In the genomic region with DNA sequence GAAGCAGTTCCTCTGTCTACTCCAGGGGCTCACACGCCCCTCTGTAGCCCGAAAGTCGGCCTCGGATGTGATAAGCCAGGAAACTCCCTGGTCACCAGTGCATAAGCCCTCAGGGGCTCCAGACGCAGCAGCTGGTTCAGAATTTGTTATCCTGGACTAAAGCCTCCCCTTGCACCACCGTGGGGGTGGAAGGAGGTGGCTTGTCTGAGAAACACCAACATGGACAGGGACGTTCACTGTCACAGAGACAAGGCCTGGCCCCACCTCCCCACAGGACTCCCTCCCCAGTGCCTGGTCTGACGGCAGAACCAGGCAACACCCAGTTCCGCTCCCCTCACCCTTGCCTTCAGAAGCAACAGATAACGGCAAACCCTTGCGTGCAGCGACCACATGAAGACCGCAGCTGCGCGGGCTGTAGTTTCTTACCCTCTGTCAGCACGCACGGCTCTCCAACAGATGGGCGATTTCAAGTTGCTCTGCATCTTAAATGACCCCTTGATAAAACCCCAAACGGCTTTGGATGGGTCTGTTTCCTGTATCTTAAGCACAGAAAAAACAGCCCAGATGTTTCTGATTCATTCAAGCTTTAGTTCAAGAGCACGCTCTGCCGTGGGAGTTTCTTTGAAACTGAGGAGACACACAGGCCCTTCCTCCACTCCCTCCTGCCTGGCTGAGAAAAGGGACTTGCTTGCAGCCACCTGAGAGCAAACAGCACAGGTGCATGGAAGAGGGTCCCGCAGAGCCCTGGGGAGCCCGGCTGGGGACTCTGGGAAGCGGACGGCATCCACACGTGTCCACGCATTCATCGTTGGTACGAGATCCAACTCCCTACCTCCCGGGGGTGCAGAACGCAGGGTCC, we compare ENCODE assay signal across 8 cellular contexts. TPM values are rescaled to one million over a fixed set of nuclear protein-coding genes. Genes with fewer than 3 reads are reported as not detected.
DNase-seq lines count a peak whose midpoint lies in the region; ATAC-seq, FAIRE-seq and TF ChIP-seq lines count a peak whose summit lies in the region.

No MANE protein-coding gene starts in this region.

- H3K4me3 Mint-ChIP-seq in brain = peak overlapping the region in 3 of 5 experiments; percentile 27 to 36 (median 34)

- no peak overlapping the region for H2AFZ ChIP-seq in OCI-LY1 (ENCODE audit: low read length)

- H3K9ac ChIP-seq in OCI-LY1 (ENCODE audit: low read length) = no peak overlapping the region; the same call in 1 of the 2 replicates

- TF ChIP-seq POLR2A in GM12891 (IDR thresholded peaks at IDR 0.05; ENCODE audit: low read depth, low read length) = no peak

- peak overlapping the region; percentile 73 for H3K27ac ChIP-seq in OCI-LY1 (ENCODE audit: low read depth, low read length, poor library complexity, severe bottlenecking)

- FAIRE-seq in GM12891 (lab: Jason Lieb, UNC) = peak; percentile 63

- H3K27me3 Mint-ChIP-seq in brain = peaks cover 5% of the 10 kb centered on the region

- no peaks in the 10 kb centered on the region for H3K36me3 Mint-ChIP-seq in brain

- peaks cover 19% of the 10 kb centered on the region for H3K4me1 ChIP-seq in OCI-LY1 (ENCODE audit: insufficient read depth, low read length, severe bottlenecking)

- H3F3A ChIP-seq in OCI-LY1 (ENCODE audit: insufficient read depth, low read length) = no peaks in the 10 kb centered on the region

- H4K20me1 ChIP-seq in OCI-LY1 (ENCODE audit: insufficient read depth, low read length) = no peaks in the 10 kb centered on the region

- no peaks in the 10 kb centered on the region for H3K9me2 ChIP-seq in OCI-LY1 (ENCODE audit: low read depth, low read length)

- intact Hi-C loops in posterior vena cava (cut with DNase I) = no loop called here

- no peak for TF ChIP-seq CTCF in OCI-LY1 (IDR thresholded peaks at IDR 0.05; ENCODE audit: low read length)
- TF ChIP-seq CTCF in brain (conservative IDR thresholded peaks at IDR 0.05) = no peak

- DNase-seq in GM12891 (ENCODE audit: insufficient read length, low spot score) (peak; percentile 61), posterior vena cava (ENCODE audit: low spot score) (peak; percentile 77), NCI-H146 (lab: John Stamatoyannopoulos, UW) (no peak), ACHN (no peak), DMS153 treated with DMSO at 0.1 percent for 48 hours (lab: John Stamatoyannopoulos, UW; ENCODE audit: unreplicated experiment) (no peak)

- H3K9me3 ChIP-seq in OCI-LY1 (ENCODE audit: low read length) = no peaks in the 10 kb centered on the region

- no peaks in the 10 kb centered on the region for H3K27me3 ChIP-seq in OCI-LY1 (ENCODE audit: insufficient read depth, low read length)

- in situ Hi-C loops in ACHN (cut with HindIII; ENCODE audit: low pct_ligation_motif_present, low pct_unique_long_range_greater_than_20kb, low sequenced_read_pairs) = no loop called here

- no peaks in the 10 kb centered on the region for H3K79me2 ChIP-seq in OCI-LY1 (ENCODE audit: insufficient read depth, low read length)

- peak overlapping the region in 3 of 5 experiments; percentile 69 to 93 (median 87) for H3K27ac Mint-ChIP-seq in brain

- H3K4me1 Mint-ChIP-seq in brain = peaks cover 42% of the 10 kb centered on the region

- peaks cover 0 to 8% (median 3%) of the 10 kb centered on the region in 5 experiments for H3K9me3 Mint-ChIP-seq in brain

- ATAC-seq in HG02623 (IDR thresholded peaks at IDR 0.05; ENCODE audit: unreplicated experiment) = peak; percentile 76

- H3K4me3 ChIP-seq in OCI-LY1 (ENCODE audit: low read depth, low read length, poor library complexity, severe bottlenecking) = no peak overlapping the region

- H3K36me3 ChIP-seq in OCI-LY1 (ENCODE audit: insufficient read depth, low read length) = no peaks in the 10 kb centered on the region

- H3K4me2 ChIP-seq in OCI-LY1 (ENCODE audit: low read length) = no peak overlapping the region

TF ChIP-seq in GM12891, 5 proteins besides CTCF, POLR2A, EP300 and RAD21:
- TF ChIP-seq POU2F2 (IDR thresholded peaks at IDR 0.05; ENCODE audit: low read depth, low read length) (peak; percentile 76; the same call in 1 of the 2 replicates), SPI1 (IDR thresholded peaks at IDR 0.05; ENCODE audit: low read depth, low read length) (0 out of 2 replicates have a peak, but pooled peaks have one; percentile 40), PAX5 (IDR thresholded peaks at IDR 0.05; ENCODE audit: insufficient read depth, low read length, severe bottlenecking) (no peak)
TF ChIP-seq in GM12891: peak in this region for 2.

RNA-seq across cellular contexts. Expression of gene NKD2, which starts 44.7 kb away (rescaled TPM):
- 1.4 TPM for polyA plus RNA-seq in GM12891 (2012; ENCODE audit: low read depth, missing spikeins)
- 8.4 TPM for polyA plus RNA-seq in brain (ENCODE audit: insufficient read depth, low read depth, low replicate concordance)
- total RNA-seq in posterior vena cava = 1 to 10 TPM; 2.7 to 5.0 TPM

Comparison
In these comparisons a context has a peak if more than half of its experiments do, and no peak if none do; other contexts are left out.
1. DNase-seq: peak in GM12891 (single experiment) and posterior vena cava (single experiment); none in NCI-H146 (single experiment), ACHN (single experiment) and DMS153 treated with DMSO at 0.1 percent for 48 hours (single experiment).